In genomic region chrX:54442790-54443189, GRCh38 we compare ENCODE assay signal across 19 cellular contexts. TPM values are rescaled to one million over a fixed set of nuclear protein-coding genes. Genes with fewer than 3 reads are reported as not detected.
DNase-seq lines count a peak whose midpoint lies in the region; ATAC-seq, FAIRE-seq and TF ChIP-seq lines count a peak whose summit lies in the region.
"Had no signal": no experiment of that assay in that cellular context is flagged by ENCODE, and none has a peak within 500 bp of the region (broad histone marks: within the 10 kb centered on the region; RNA-seq: fewer than 3 reads in every experiment).

No MANE protein-coding gene starts in this region.

- H3K36me3 ChIP-seq in HepG2 (replicated peaks in 1 of 2; ENCODE audit: control insufficient read depth in 1 of 2, insufficient read depth in 2 of 2, low read length in 2 of 2) (peaks cover 1 to 5% of the 10 kb centered on the region in 2 experiments; a peak in 3 of 5 replicates), right lobe of liver (no peaks in the 10 kb centered on the region), PC-3 (ENCODE audit: low read depth, low read length) (peaks cover 15% of the 10 kb centered on the region), K562 (ENCODE audit: control insufficient read depth, insufficient read depth, low read length) (peaks cover 37% of the 10 kb centered on the region; the same call in 2 of the 3 replicates)
- H3K36me3 ChIP-seq: BE2C had no signal

- H3K9me2 ChIP-seq in PC-3 (replicated peaks; ENCODE audit: low read length) = no peaks in the 10 kb centered on the region

- no peak overlapping the region for H3K9ac ChIP-seq in HepG2 (ENCODE audit: insufficient read depth, low read depth, low read length)
- no peak overlapping the region for H3K9ac ChIP-seq in PC-3 (ENCODE audit: low read length)
- H3K9ac ChIP-seq in K562 (ENCODE audit: insufficient read depth in 1 of 2, low read depth in 2 of 2, low read length in 2 of 2) = no peak overlapping the region

- H3K79me2 ChIP-seq in HepG2 (ENCODE audit: insufficient read depth, low read length) = peaks cover 26% of the 10 kb centered on the region
- H3K79me2 ChIP-seq in PC-3 (ENCODE audit: low read length) = peaks cover 34% of the 10 kb centered on the region
- H3K79me2 ChIP-seq in K562 (ENCODE audit: control insufficient read depth, insufficient read depth, low read length) = peaks cover 31% of the 10 kb centered on the region

- TF ChIP-seq EP300 in HepG2 (IDR thresholded peaks at IDR 0.05; ENCODE audit: low read depth in 2 of 2, low read length in 2 of 2) (no peak), HepG2 (CRISPR knock-in tag; IDR thresholded peaks at IDR 0.05; ENCODE audit: borderline replicate concordance) (no peak), K562 (IDR thresholded peaks at IDR 0.05; ENCODE audit: low read length) (no peak)

- no TSS peak for BruUV-seq in HepG2 (replicated peaks; lab: Mats Ljungman, UMichigan)
- BruUV-seq in PC-3 (replicated peaks; lab: Mats Ljungman, UMichigan) = no TSS peak
- no TSS peak for BruUV-seq in K562 (replicated peaks; lab: Mats Ljungman, UMichigan)

- POLR2A ChIA-PET in HepG2 (lab: Yijun Ruan, JAX) (no interaction called here), PC-3 (lab: Charles Lee; ENCODE audit: unreplicated experiment) (no interaction called here), K562 (lab: Yijun Ruan, JAX) (no interaction called here)

- H3F3A ChIP-seq in PC-3 (ENCODE audit: low read length, unreplicated experiment) = no peaks in the 10 kb centered on the region

- FAIRE-seq in HepG2 (lab: Jason Lieb, UNC) (no peak), GM19239 (lab: Jason Lieb, UNC) (peak; percentile 44), K562 (lab: Jason Lieb, UNC) (no peak)
- FAIRE-seq: A204.1, D721Med, GM12892, H1 had no signal

- DNase-seq in HepG2 (ENCODE audit: low spot score) (no peak), right lobe of liver (no peak), GM19239 (ENCODE audit: insufficient read length, low spot score) (no peak), PC-3 (no peak), K562 (ENCODE audit: extremely low read depth in 1 of 4, low spot score in 3 of 4) (no peak), hippocampal formation (lab: John Stamatoyannopoulos, UW) (no peak)
- DNase-seq: ACHN; BE2C; C1 segment of cervical spinal cord; Caco-2; CD4-positive, CD25-positive, alpha-beta regulatory T cell; GDM1; H9 had no signal

- CTCF ChIA-PET in HepG2 (lab: Yijun Ruan, JAX; ENCODE audit: low intra/inter-chr PET ratio, low total read pairs) = no interaction called here
- CTCF ChIA-PET in PC-3 (lab: Charles Lee) = no interaction called here
- CTCF ChIA-PET in K562 (lab: Yijun Ruan, JAX; ENCODE audit: low intra/inter-chr PET ratio) = no interaction called here

- ATAC-seq in HepG2 (no peak), right lobe of liver (no peak), PC-3 (no peak), K562 (no peak), HG02938 (IDR thresholded peaks at IDR 0.05; ENCODE audit: unreplicated experiment) (no peak), HG02798 (IDR thresholded peaks at IDR 0.05; ENCODE audit: poor library complexity, unreplicated experiment) (no peak)

- intact Hi-C loops in HepG2 (cut with micrococcal nuclease; ENCODE audit: unreplicated experiment) = no loop called here
- intact Hi-C loops in right lobe of liver (cut with DNase I) = no loop called here
- intact Hi-C loops in PC-3 (cut with micrococcal nuclease) = no loop called here
- intact Hi-C loops in K562 (cut with micrococcal nuclease) = no loop called here

- H3K9me1 ChIP-seq in K562 (ENCODE audit: control insufficient read depth, insufficient read depth, low read length) = no peaks in the 10 kb centered on the region

- no peak overlapping the region for H3K4me3 ChIP-seq in HepG2 (replicated peaks in 1 of 3; ENCODE audit: insufficient read depth in 1 of 3, low read depth in 2 of 3, low read length in 3 of 3)
- no peak overlapping the region for H3K4me3 ChIP-seq in right lobe of liver
- no peak overlapping the region for H3K4me3 ChIP-seq in PC-3 (ENCODE audit: low read length)
- no peak overlapping the region for H3K4me3 ChIP-seq in K562

- H3K4me1 ChIP-seq in HepG2 (ENCODE audit: insufficient read depth, low read length) (peaks cover 15% of the 10 kb centered on the region), right lobe of liver (peaks cover 0 to 10% (median 0%) of the 10 kb centered on the region in 4 donors), PC-3 (ENCODE audit: insufficient read depth, low read length) (peaks cover 7% of the 10 kb centered on the region; the same call in 1 of the 2 replicates), K562 (replicated peaks in 1 of 2; ENCODE audit: control insufficient read depth in 2 of 2, insufficient read depth in 2 of 2, low read length in 2 of 2) (peaks cover 0 to 8% of the 10 kb centered on the region in 2 experiments; a peak in 3 of 5 replicates)
- H3K4me1 ChIP-seq: BE2C, Caco-2 had no signal

- H3K4me2 ChIP-seq in HepG2 (ENCODE audit: low read depth, low read length) (no peak overlapping the region), PC-3 (ENCODE audit: low read length) (0 out of 2 replicates have a peak overlapping the region, but pooled peaks have one; percentile 86), K562 (ENCODE audit: insufficient read depth, low read length) (no peak overlapping the region)

- H2AFZ ChIP-seq in HepG2 (ENCODE audit: low read length) (no peak overlapping the region), PC-3 (ENCODE audit: low read length) (no peak overlapping the region), K562 (ENCODE audit: low read depth, low read length) (no peak overlapping the region)

- H3K27me3 ChIP-seq in HepG2 (ENCODE audit: control insufficient read depth in 1 of 2, insufficient read depth in 2 of 2, low read length in 2 of 2) (no peaks in the 10 kb centered on the region; a peak in 1 of 5 replicates), right lobe of liver (no peaks in the 10 kb centered on the region), PC-3 (ENCODE audit: low read length) (no peaks in the 10 kb centered on the region), K562 (ENCODE audit: control insufficient read depth in 2 of 2, insufficient read depth in 2 of 2, low read length in 2 of 2) (no peaks in the 10 kb centered on the region)
- H3K27me3 ChIP-seq: BE2C had no signal

- no peak for TF ChIP-seq POLR2A in HepG2 (IDR thresholded peaks at IDR 0.05; ENCODE audit: insufficient read depth in 1 of 2, low read depth in 2 of 2, low read length in 2 of 2)
- TF ChIP-seq POLR2A in right lobe of liver (IDR thresholded peaks at IDR 0.05) = no peak
- TF ChIP-seq POLR2A in K562 (conservative IDR thresholded peaks at IDR 0.05) = no peak

- no peak for TF ChIP-seq CTCF in HepG2 (CRISPR knock-in tag; IDR thresholded peaks at IDR 0.05)
- TF ChIP-seq CTCF in right lobe of liver (IDR thresholded peaks at IDR 0.05) = no peak
- TF ChIP-seq CTCF in PC-3 (conservative IDR thresholded peaks at IDR 0.05; ENCODE audit: low read depth, low read length) = no peak
- no peak for TF ChIP-seq CTCF in K562 (IDR thresholded peaks at IDR 0.05 in 2 of 3, conservative IDR thresholded peaks at IDR 0.05 in 1 of 3; ENCODE audit: insufficient read depth in 2 of 3, low read depth in 1 of 3, low read length in 3 of 3)

- no peak overlapping the region for H3K27ac ChIP-seq in HepG2 (ENCODE audit: extremely low read length, insufficient read depth, low read length)
- no peak overlapping the region for H3K27ac ChIP-seq in right lobe of liver
- no peak overlapping the region for H3K27ac ChIP-seq in PC-3 (ENCODE audit: low read length)
- H3K27ac ChIP-seq in K562 (ENCODE audit: extremely low read depth, low read depth, low read length) = no peak overlapping the region

- in situ Hi-C loops in HepG2 (cut with HindIII; ENCODE audit: extremely low pct_ligation_motif_present, low pct_unique_long_range_greater_than_20kb) = no loop called here
- in situ Hi-C loops in K562 (cut with MboI) = no loop called here

- TF ChIP-seq RAD21 in HepG2 (CRISPR knock-in tag; IDR thresholded peaks at IDR 0.05) = no peak
- TF ChIP-seq RAD21 in K562 (CRISPR knock-in tag; conservative IDR thresholded peaks at IDR 0.05 in 1 of 2, IDR thresholded peaks at IDR 0.05 in 1 of 2) = no peak

- H4K20me1 ChIP-seq in HepG2 (ENCODE audit: insufficient read depth, low read length) = no peaks in the 10 kb centered on the region
- H4K20me1 ChIP-seq in PC-3 (ENCODE audit: low read length) = peaks cover 15% of the 10 kb centered on the region; the same call in 1 of the 2 replicates
- peaks cover 9% of the 10 kb centered on the region for H4K20me1 ChIP-seq in K562 (replicated peaks; ENCODE audit: control insufficient read depth, insufficient read depth, low read length)

- no peaks in the 10 kb centered on the region for H3K9me3 ChIP-seq in HepG2 (ENCODE audit: low read length)
- H3K9me3 ChIP-seq in right lobe of liver = no peaks in the 10 kb centered on the region
- no peaks in the 10 kb centered on the region for H3K9me3 ChIP-seq in PC-3 (ENCODE audit: low read length)
- H3K9me3 ChIP-seq in K562 (replicated peaks; ENCODE audit: control insufficient read depth, insufficient read depth, low read depth, low read length) = no peaks in the 10 kb centered on the region
- H3K9me3 ChIP-seq: BE2C, Caco-2 had no signal

RNA-seq across cellular contexts. Expression of gene TSR2, which starts 2.6 kb away (rescaled TPM):
- 31.6 and 35.5 TPM in 2 replicates for total RNA-seq in HepG2 (2016; rRNA removed; fragmentation: Illumina TruSeq; extraction: Trizol)
- 6.4 and 7.6 TPM in 2 replicates for total RNA-seq in HepG2 (2016; cell fraction: cytosol; rRNA removed; fragmentation: Illumina TruSeq; extraction: Trizol; ENCODE audit: low read depth)
- 29.7 and 37.6 TPM in 2 replicates for total RNA-seq in HepG2 (2016; cell fraction: insoluble cytoplasmic fraction; rRNA removed; fragmentation: Illumina TruSeq; extraction: Trizol)
- total RNA-seq in HepG2 (2016; cell fraction: membrane; rRNA removed; fragmentation: Illumina TruSeq; extraction: Trizol) = 15.9 and 18.8 TPM in 2 replicates
- total RNA-seq in HepG2 (2016; cell fraction: nucleus; rRNA removed; fragmentation: Illumina TruSeq; extraction: Trizol) = 15.9 and 16.1 TPM in 2 replicates
- polyA plus RNA-seq in HepG2 (2011; rRNA removed) = 9.5 and 10.9 TPM in 2 replicates
- 10.1 and 10.6 TPM in 2 replicates for polyA plus RNA-seq in HepG2 (2011; cell fraction: cytosol; rRNA removed)
- 7.3 and 7.7 TPM in 2 replicates for polyA plus RNA-seq in HepG2 (2011; cell fraction: nucleus; rRNA removed)
- polyA plus RNA-seq in HepG2 (2012) = 15.9 and 23.8 TPM in 2 replicates
- polyA plus RNA-seq in HepG2 (2016; cell fraction: cytosol; fragmentation: Illumina TruSeq; extraction: Trizol; ENCODE audit: low read depth) = 8.3 TPM in 2 replicates
- 40.4 and 41.1 TPM in 2 replicates for polyA plus RNA-seq in HepG2 (2016; cell fraction: insoluble cytoplasmic fraction; fragmentation: Illumina TruSeq; extraction: Trizol; ENCODE audit: low read depth)
- 16.0 and 17.7 TPM in 2 replicates for polyA plus RNA-seq in HepG2 (2016; cell fraction: membrane; fragmentation: Illumina TruSeq; extraction: Trizol; ENCODE audit: low read depth)
- polyA plus RNA-seq in HepG2 (2016; cell fraction: nucleus; fragmentation: Illumina TruSeq; extraction: Trizol; ENCODE audit: insufficient read depth, low read depth) = 34.8 and 35.1 TPM in 2 replicates
- polyA minus RNA-seq in HepG2 (2011; rRNA and poly(A)+ RNA removed; ENCODE audit: low replicate concordance) = 3.3 and 9.7 TPM in 2 replicates
- 3.2 and 4.5 TPM in 2 replicates for polyA minus RNA-seq in HepG2 (2011; cell fraction: cytosol; rRNA and poly(A)+ RNA removed)
- polyA minus RNA-seq in HepG2 (2011; cell fraction: nucleus; rRNA and poly(A)+ RNA removed) = 3.2 and 3.7 TPM in 2 replicates
- 10 to 100 TPM; 10.6 to 19.9 (median 15.7) TPM for total RNA-seq in right lobe of liver
- 38.6 and 44.6 TPM in 2 replicates for total RNA-seq in PC-3 (2014; rRNA removed)
- 5.1 and 5.7 TPM in 2 replicates for total RNA-seq in K562 (2011; cell fraction: chromatin; rRNA removed; ENCODE audit: low replicate concordance)
- total RNA-seq in K562 (2011; cell fraction: nucleolus; rRNA removed) = 1.8 and 3.0 TPM in 2 replicates
- total RNA-seq in K562 (2011; cell fraction: nucleoplasm; rRNA removed) = 7.3 and 10.6 TPM in 2 replicates
- 23.8 and 28.5 TPM in 2 replicates for total RNA-seq in K562 (2014; rRNA removed)
- total RNA-seq in K562 (2014; rRNA removed; fragmentation: Illumina TruSeq; extraction: Trizol) = 26.2 and 27.1 TPM in 2 replicates
- 29.1 and 29.8 TPM in 2 replicates for total RNA-seq in K562 (2015; rRNA removed; fragmentation: Illumina TruSeq; extraction: Trizol)
- total RNA-seq in K562 (2021) = 27.4 and 32.2 TPM in 2 replicates
- 18.0 and 20.1 TPM in 2 replicates for polyA plus RNA-seq in K562 (2011; rRNA removed)
- 12.2 and 17.3 TPM in 2 replicates for polyA plus RNA-seq in K562 (2011; cell fraction: cytosol; rRNA removed)
- polyA plus RNA-seq in K562 (2011; cell fraction: nucleus; rRNA removed) = 8.5 and 9.2 TPM in 2 replicates
- 30.1 and 52.9 TPM in 2 replicates for polyA plus RNA-seq in K562 (2012)
- 45.8 and 50.0 TPM in 2 replicates for polyA plus RNA-seq in K562 (2014; fragmentation: Illumina TruSeq; extraction: Trizol)
- 10 to 100 TPM in 1 of 2 experiments, 1 to 10 TPM in 1; 8.6 to 17.4 TPM for polyA plus RNA-seq in K562 (2014; fragmentation: Nextera tagmentation; extraction: Ambion mirVana)
- 35.9 and 37.7 TPM in 2 replicates for polyA plus RNA-seq in K562 (2014; rRNA removed)
- 7.8 and 9.9 TPM in 2 replicates for polyA minus RNA-seq in K562 (2011; rRNA and poly(A)+ RNA removed)
- 3.5 and 5.3 TPM in 2 replicates for polyA minus RNA-seq in K562 (2011; cell fraction: cytosol; rRNA and poly(A)+ RNA removed)
- 1.8 and 3.6 TPM in 2 replicates for polyA minus RNA-seq in K562 (2011; cell fraction: nucleus; rRNA and poly(A)+ RNA removed)

RNA-seq across cellular contexts. Expression of gene FGD1, which starts 53.2 kb away (rescaled TPM):
- total RNA-seq in HepG2 (2016; rRNA removed; fragmentation: Illumina TruSeq; extraction: Trizol) (0.59 and 0.62 TPM in 2 replicates), right lobe of liver (1 to 10 TPM in 1 of 6 experiments, under 1 TPM in 5; 0.51 to 1.4 (median 0.77) TPM), PC-3 (2014; rRNA removed) (9.9 and 18.5 TPM in 2 replicates), K562 (2014; rRNA removed) (0.04 TPM in 1 of 2 replicates, not detected in the other), K562 (2014; rRNA removed; fragmentation: Illumina TruSeq; extraction: Trizol) (not detected in 2 replicates), K562 (2015; rRNA removed; fragmentation: Illumina TruSeq; extraction: Trizol) (0.04 TPM in 2 replicates), K562 (2021) (0.07 and 0.09 TPM in 2 replicates)
- total RNA-seq in HepG2 (2016; cell fraction: cytosol; rRNA removed; fragmentation: Illumina TruSeq; extraction: Trizol; ENCODE audit: low read depth) = 0.10 and 0.18 TPM in 2 replicates
- total RNA-seq in HepG2 (2016; cell fraction: insoluble cytoplasmic fraction; rRNA removed; fragmentation: Illumina TruSeq; extraction: Trizol) = 0.49 and 0.61 TPM in 2 replicates
- 0.56 and 0.59 TPM in 2 replicates for total RNA-seq in HepG2 (2016; cell fraction: membrane; rRNA removed; fragmentation: Illumina TruSeq; extraction: Trizol)
- total RNA-seq in HepG2 (2016; cell fraction: nucleus; rRNA removed; fragmentation: Illumina TruSeq; extraction: Trizol) = 0.44 and 0.65 TPM in 2 replicates
- polyA plus RNA-seq in HepG2 (2011; rRNA removed) (0.36 and 0.42 TPM in 2 replicates), K562 (2011; rRNA removed) (0.01 and 0.08 TPM in 2 replicates), K562 (2014; fragmentation: Illumina TruSeq; extraction: Trizol) (0.06 TPM in 2 replicates), K562 (2014; fragmentation: Nextera tagmentation; extraction: Ambion mirVana) (under 1 TPM; 0.01 to 0.04 TPM), K562 (2014; rRNA removed) (0.04 and 0.07 TPM in 2 replicates)
- 0.23 and 0.25 TPM in 2 replicates for polyA plus RNA-seq in HepG2 (2011; cell fraction: cytosol; rRNA removed)
- polyA plus RNA-seq in HepG2 (2011; cell fraction: nucleus; rRNA removed) = 1.3 and 1.4 TPM in 2 replicates
- 1.4 TPM in 2 replicates for polyA plus RNA-seq in HepG2 (2012)
- 0.10 and 0.20 TPM in 2 replicates for polyA plus RNA-seq in HepG2 (2016; cell fraction: cytosol; fragmentation: Illumina TruSeq; extraction: Trizol; ENCODE audit: low read depth)
- 1.1 and 1.4 TPM in 2 replicates for polyA plus RNA-seq in HepG2 (2016; cell fraction: insoluble cytoplasmic fraction; fragmentation: Illumina TruSeq; extraction: Trizol; ENCODE audit: low read depth)
- 0.59 and 0.68 TPM in 2 replicates for polyA plus RNA-seq in HepG2 (2016; cell fraction: membrane; fragmentation: Illumina TruSeq; extraction: Trizol; ENCODE audit: low read depth)
- 2.4 and 2.6 TPM in 2 replicates for polyA plus RNA-seq in HepG2 (2016; cell fraction: nucleus; fragmentation: Illumina TruSeq; extraction: Trizol; ENCODE audit: insufficient read depth, low read depth)
- 0.40 and 2.0 TPM in 2 replicates for polyA minus RNA-seq in HepG2 (2011; rRNA and poly(A)+ RNA removed; ENCODE audit: low replicate concordance)
- polyA minus RNA-seq in HepG2 (2011; cell fraction: cytosol; rRNA and poly(A)+ RNA removed) = 0.26 and 0.69 TPM in 2 replicates
- polyA minus RNA-seq in HepG2 (2011; cell fraction: nucleus; rRNA and poly(A)+ RNA removed) = 0.37 and 0.39 TPM in 2 replicates
- 0.23 TPM in 1 of 2 replicates, not detected in the other for total RNA-seq in K562 (2011; cell fraction: chromatin; rRNA removed; ENCODE audit: low replicate concordance)
- 0.17 TPM in 1 of 2 replicates, not detected in the other for total RNA-seq in K562 (2011; cell fraction: nucleolus; rRNA removed)
- total RNA-seq in K562 (2011; cell fraction: nucleoplasm; rRNA removed) = 0.07 TPM in 1 of 2 replicates, not detected in the other
- 0.09 and 0.13 TPM in 2 replicates for polyA plus RNA-seq in K562 (2011; cell fraction: cytosol; rRNA removed)
- polyA plus RNA-seq in K562 (2011; cell fraction: nucleus; rRNA removed) = 0.07 and 0.13 TPM in 2 replicates
- polyA plus RNA-seq in K562 (2012) = 0.56 and 1.0 TPM in 2 replicates
- 0.09 TPM in 1 of 2 replicates, not detected in the other for polyA minus RNA-seq in K562 (2011; rRNA and poly(A)+ RNA removed)
- polyA minus RNA-seq in K562 (2011; cell fraction: cytosol; rRNA and poly(A)+ RNA removed) = not detected in 2 replicates
- polyA minus RNA-seq in K562 (2011; cell fraction: nucleus; rRNA and poly(A)+ RNA removed) = not detected in 2 replicates
- total RNA-seq: CD4-positive, CD25-positive, alpha-beta regulatory T cell had no signal
